ENCODE assay signal across 9 cellular contexts in genomic region chr16:70267516-70267915, GRCh38. TPM values are rescaled to one million over a fixed set of nuclear protein-coding genes. Genes with fewer than 3 reads are reported as not detected.
DNase-seq lines count a peak whose midpoint lies in the region; ATAC-seq, FAIRE-seq and TF ChIP-seq lines count a peak whose summit lies in the region.
"Had no signal": no experiment of that assay in that cellular context is flagged by ENCODE, and none has a peak within 500 bp of the region (broad histone marks: within the 10 kb centered on the region; RNA-seq: fewer than 3 reads in every experiment).

No MANE protein-coding gene starts in this region.

- H3K4me3 ChIP-seq in adrenal gland (no peak overlapping the region), kidney (ENCODE audit: low read length in 2 of 2) (no peak overlapping the region)

- H3K4me1 Mint-ChIP-seq in activated naive CD8-positive, alpha-beta T cell (ENCODE audit: low read depth) = no peaks in the 10 kb centered on the region
- H3K4me1 Mint-ChIP-seq in activated naive CD8-positive, alpha-beta T cell treated with anti-CD3 and anti-CD28 coated beads, Interleukin-2, amount 50 U/mL, for 24 hours = no peaks in the 10 kb centered on the region

- no peaks in the 10 kb centered on the region for H3K27me3 Mint-ChIP-seq in activated naive CD8-positive, alpha-beta T cell
- no peaks in the 10 kb centered on the region for H3K27me3 Mint-ChIP-seq in activated naive CD8-positive, alpha-beta T cell treated with anti-CD3 and anti-CD28 coated beads, Interleukin-2, amount 50 U/mL, for 24 hours

- no peak overlapping the region for H3K9ac ChIP-seq in kidney (ENCODE audit: low read length in 2 of 2)

- no peak for TF ChIP-seq POLR2A in adrenal gland (IDR thresholded peaks at IDR 0.05)

- DNase-seq in activated naive CD8-positive, alpha-beta T cell treated with anti-CD3 and anti-CD28 coated beads, Interleukin-2, amount 50 U/mL, for 24 hours = no peak
- DNase-seq in adrenal gland (peak; percentile 35 to 66 (median 50)), kidney (no peak)

- H3K27me3 ChIP-seq in adrenal gland = no peaks in the 10 kb centered on the region

- peaks cover 0 to 97% of the 10 kb centered on the region in 2 donors for H3K36me3 ChIP-seq in adrenal gland (replicated peaks in 1 of 2)
- peaks cover 42 to 62% of the 10 kb centered on the region in 2 donors for H3K36me3 ChIP-seq in kidney (ENCODE audit: control insufficient read depth in 1 of 2, insufficient read depth in 2 of 2, low read length in 2 of 2)

- no peak overlapping the region for H3K4me3 Mint-ChIP-seq in activated naive CD8-positive, alpha-beta T cell
- no peak overlapping the region for H3K4me3 Mint-ChIP-seq in activated naive CD8-positive, alpha-beta T cell treated with anti-CD3 and anti-CD28 coated beads, Interleukin-2, amount 50 U/mL, for 24 hours

- H3K4me1 ChIP-seq in adrenal gland (replicated peaks in 1 of 2) (no peaks in the 10 kb centered on the region), kidney (ENCODE audit: control insufficient read depth in 1 of 2, insufficient read depth in 1 of 2, low read depth in 1 of 2, low read length in 2 of 2) (no peaks in the 10 kb centered on the region)

- intact Hi-C loops in adrenal gland (cut with DNase I) (no loop called here), kidney (cut with DNase I) (no loop called here)

- H3K9me3 ChIP-seq in adrenal gland (replicated peaks in 1 of 3) (no peaks in the 10 kb centered on the region), kidney (ENCODE audit: control insufficient read depth in 1 of 2, low read length in 2 of 2) (no peaks in the 10 kb centered on the region)

- no peak for FAIRE-seq in kidney (lab: Jason Lieb, UNC)
- FAIRE-seq: colon had no signal

- ATAC-seq in activated naive CD8-positive, alpha-beta T cell treated with anti-CD3 and anti-CD28 coated beads, Interleukin-2, amount 50 U/mL, for 24 hours = no peak
- ATAC-seq in HG03571 (IDR thresholded peaks at IDR 0.05; ENCODE audit: unreplicated experiment) (no peak), GM19351 (IDR thresholded peaks at IDR 0.05; ENCODE audit: unreplicated experiment) (no peak), GM18502 (IDR thresholded peaks at IDR 0.05; ENCODE audit: poor library complexity, unreplicated experiment) (no peak)

- H3K9me3 Mint-ChIP-seq in activated naive CD8-positive, alpha-beta T cell (ENCODE audit: low read depth) = no peaks in the 10 kb centered on the region
- no peaks in the 10 kb centered on the region for H3K9me3 Mint-ChIP-seq in activated naive CD8-positive, alpha-beta T cell treated with anti-CD3 and anti-CD28 coated beads, Interleukin-2, amount 50 U/mL, for 24 hours

- H3K36me3 Mint-ChIP-seq in activated naive CD8-positive, alpha-beta T cell = no peaks in the 10 kb centered on the region
- H3K36me3 Mint-ChIP-seq in activated naive CD8-positive, alpha-beta T cell treated with anti-CD3 and anti-CD28 coated beads, Interleukin-2, amount 50 U/mL, for 24 hours (ENCODE audit: low read depth) = peaks cover 68% of the 10 kb centered on the region

- TF ChIP-seq CTCF in LNCAP (IDR thresholded peaks at IDR 0.05) (peak; percentile 60; the same call in 1 of the 2 replicates), adrenal gland (IDR thresholded peaks at IDR 0.05) (peak; percentile 45 to 68 (median 64)), kidney (IDR thresholded peaks at IDR 0.05; ENCODE audit: borderline replicate concordance, extremely low read depth, insufficient read depth) (peak; percentile 59)

- WGBS in adrenal gland, 4 donors = 31 to 45% (median 34%) methylated on average over 6 of the region's 6 CpGs

- H3K27ac Mint-ChIP-seq in activated naive CD8-positive, alpha-beta T cell = peak overlapping the region; percentile 46
- no peak overlapping the region for H3K27ac Mint-ChIP-seq in activated naive CD8-positive, alpha-beta T cell treated with anti-CD3 and anti-CD28 coated beads, Interleukin-2, amount 50 U/mL, for 24 hours

- H3K27ac ChIP-seq in adrenal gland (no peak overlapping the region), kidney (ENCODE audit: low read depth in 2 of 2, low read length in 2 of 2) (no peak overlapping the region)

RNA-seq across cellular contexts. Expression of gene EXOSC6, which starts 15.8 kb away (rescaled TPM):
- total RNA-seq in adrenal gland (10 to 100 TPM; 20.7 to 49.6 (median 30.5) TPM), kidney (22.6 TPM)
- polyA plus RNA-seq in adrenal gland (10 to 100 TPM; 12.0 to 17.5 (median 12.6) TPM), kidney (ENCODE audit: insufficient read depth, low read depth, low replicate concordance) (13.1 TPM)

RNA-seq across cellular contexts. Expression of gene AARS1, which starts 21.8 kb away (rescaled TPM):
- 100 to 1,000 TPM in 3 of 8 donors, 10 to 100 TPM in 5; 82.4 to 120 (median 95.4) TPM for total RNA-seq in adrenal gland
- polyA plus RNA-seq in adrenal gland = 100 to 1,000 TPM in 1 of 3 donors, 10 to 100 TPM in 2; 31.2 to 110 (median 38.7) TPM
- total RNA-seq in kidney = 111 TPM
- polyA plus RNA-seq in kidney (ENCODE audit: insufficient read depth, low read depth, low replicate concordance) = 58.2 TPM

RNA-seq across cellular contexts. Expression of gene DDX19B, which starts 31.5 kb away (rescaled TPM):
- total RNA-seq in adrenal gland (10 to 100 TPM; 22.1 to 45.7 (median 31.3) TPM), kidney (33.4 TPM)
- polyA plus RNA-seq in adrenal gland (10 to 100 TPM; 26.0 to 55.7 (median 35.9) TPM), kidney (ENCODE audit: insufficient read depth, low read depth, low replicate concordance) (25.6 TPM)

Comparison
In these comparisons a context has a peak if more than half of its experiments do, and no peak if none do; other contexts are left out.
1. DNase-seq: peak in adrenal gland (7 of 7); none in activated naive CD8-positive, alpha-beta T cell treated with anti-CD3 and anti-CD28 coated beads, Interleukin-2, amount 50 U/mL, for 24 hours (single experiment) and kidney (single experiment).
2. Peak in every context shown above with its lines, with median percentiles within 50 percentile points of each other: CTCF ChIP-seq.